Comparison of ENCODE assay signal across 8 cellular contexts in the genomic region with DNA sequence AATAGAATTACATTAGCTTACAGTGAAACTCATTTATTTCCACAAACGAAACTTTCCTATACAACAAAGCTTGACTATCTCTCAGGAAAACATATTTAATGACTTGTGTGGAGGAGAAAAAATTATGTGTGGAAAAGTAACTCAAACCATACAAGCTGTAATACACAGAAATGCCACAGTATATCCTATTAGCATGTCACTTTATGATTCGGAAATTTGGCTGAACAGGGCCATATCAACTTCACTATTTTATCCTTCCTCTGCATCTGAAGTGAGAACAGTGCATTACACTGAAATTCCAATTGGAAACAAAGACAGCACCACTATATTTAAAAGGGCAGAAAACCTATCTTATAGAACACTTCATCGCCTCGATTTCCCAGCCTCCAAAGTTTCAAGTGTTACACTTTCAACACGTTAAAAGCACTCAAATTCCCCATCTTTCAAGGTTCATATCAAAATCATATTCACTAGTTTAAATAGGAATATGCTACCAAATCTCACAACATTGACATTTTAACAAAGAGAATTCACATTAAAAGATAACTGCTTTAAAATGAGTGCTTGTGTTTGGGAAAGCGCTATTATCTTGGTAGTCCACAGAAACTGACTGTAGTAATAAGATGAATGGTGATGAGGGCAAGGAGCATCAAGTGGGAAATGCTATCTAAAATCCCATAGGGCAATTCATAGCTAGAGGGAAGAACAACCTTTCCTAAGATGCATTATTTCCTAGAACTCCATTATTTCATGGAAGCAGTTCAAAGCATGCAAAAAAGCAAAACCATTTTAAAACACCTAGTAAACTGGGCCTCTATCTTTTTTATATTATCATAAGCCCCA.
DNase-seq lines count a peak whose midpoint lies in the region; ATAC-seq and TF ChIP-seq lines count a peak whose summit lies in the region.

No MANE protein-coding gene starts in this region.

- peak overlapping the region; percentile 92 to 99 (median 97) for H3K27ac Mint-ChIP-seq in nephron

- peak overlapping the region; percentile 91 for H3K4me3 ChIP-seq in coronary artery

- no peaks in the 10 kb centered on the region for H3K9me3 Mint-ChIP-seq in nephron

- H3K27me3 Mint-ChIP-seq in nephron (ENCODE audit: low read depth) = no peaks in the 10 kb centered on the region

- H3K36me3 Mint-ChIP-seq in nephron (ENCODE audit: low read depth) = no peaks in the 10 kb centered on the region

- peaks cover 51% of the 10 kb centered on the region for H3K4me1 Mint-ChIP-seq in nephron

- ATAC-seq in HG02678 (IDR thresholded peaks at IDR 0.05; ENCODE audit: unreplicated experiment) = no peak
- no peak for ATAC-seq in HG03565 (IDR thresholded peaks at IDR 0.05; ENCODE audit: unreplicated experiment)

- H3K27ac ChIP-seq in coronary artery = peak overlapping the region; percentile 100

- DNase-seq in NCI-H1105 treated with DMSO at 0.1 percent for 48 hours (lab: John Stamatoyannopoulos, UW) (peak; percentile 60), NCI-H1105 (lab: John Stamatoyannopoulos, UW) (no peak), NCI-H82 (lab: John Stamatoyannopoulos, UW) (peak; percentile 65), coronary artery (ENCODE audit: low spot score) (no peak), ecto neural progenitor cell (ENCODE audit: low spot score) (no peak)

- TF ChIP-seq CTCF in coronary artery (IDR thresholded peaks at IDR 0.05) = no peak
- TF ChIP-seq CTCF in nephron (IDR thresholded peaks at IDR 0.05; ENCODE audit: unreplicated experiment in 3 of 3) = no peak

- H3K4me3 Mint-ChIP-seq in nephron = peak overlapping the region; percentile 93 to 99 (median 96)

Comparison
In these comparisons a context has a peak if more than half of its experiments do, and no peak if none do; other contexts are left out.
1. DNase-seq: peak in NCI-H1105 treated with DMSO at 0.1 percent for 48 hours (single experiment) and NCI-H82 (single experiment); none in NCI-H1105 (single experiment), coronary artery (single experiment) and ecto neural progenitor cell (single experiment).